In the genomic region with DNA sequence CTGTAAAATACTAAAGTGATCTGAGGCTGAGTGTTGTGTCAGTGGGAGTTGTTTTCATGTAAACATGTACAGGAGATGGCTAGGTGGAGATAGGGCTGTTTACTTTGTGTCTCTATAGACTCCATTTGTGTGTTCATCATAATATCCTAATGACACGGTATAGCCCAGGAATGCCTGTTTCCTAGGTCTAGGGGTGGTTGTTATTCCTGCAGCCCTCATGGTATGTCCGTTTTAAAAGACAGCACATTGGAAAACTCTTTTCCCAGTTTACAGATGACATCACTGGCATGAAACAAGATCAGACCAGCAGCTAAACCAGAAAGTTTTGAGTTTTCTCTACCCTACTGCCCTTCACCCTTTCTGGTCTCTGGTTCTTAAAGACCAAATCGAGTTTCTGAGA, we compare ENCODE assay signal across 1 cellular context.
A peak's percentile ranks its signal among the peaks of the same experiment; 100 is the strongest.
TF ChIP-seq lines count a peak whose summit lies in the region.

No MANE protein-coding gene starts in this region.

TF ChIP-seq in HEK293, 187 proteins besides CTCF, POLR2A, EP300 and RAD21 (continued from another document):
- TF ChIP-seq PRDM6 (tag by site-specific recombination; IDR thresholded peaks at IDR 0.05): peak; percentile 40
